In the genomic region with DNA sequence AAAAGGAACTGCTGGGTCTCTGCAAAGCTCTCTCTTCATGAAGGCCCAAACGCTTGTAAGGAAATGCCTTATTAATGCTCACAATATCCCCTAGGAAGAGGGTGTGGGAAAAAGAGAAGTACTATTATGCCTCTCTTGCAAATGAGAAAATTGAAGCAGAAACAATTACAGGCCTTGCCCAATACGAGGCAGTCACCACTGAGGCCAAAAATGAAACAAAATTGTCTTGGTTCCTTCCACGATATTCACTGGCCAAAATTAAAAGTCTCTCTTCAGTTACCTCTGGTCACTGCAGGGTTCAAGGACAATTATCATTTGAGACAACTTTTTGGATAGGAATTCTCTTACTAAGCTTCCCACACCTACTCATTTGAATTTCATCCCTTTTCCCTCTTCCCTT, we compare ENCODE assay signal across 9 cellular contexts. TPM values are rescaled to one million over a fixed set of nuclear protein-coding genes. Genes with fewer than 3 reads are reported as not detected.
A peak's percentile ranks its signal among the peaks of the same experiment; 100 is the strongest.
DNase-seq lines count a peak whose midpoint lies in the region; ATAC-seq and TF ChIP-seq lines count a peak whose summit lies in the region.
"Had no signal": no experiment of that assay in that cellular context is flagged by ENCODE, and none has a peak within 500 bp of the region (broad histone marks: within the 10 kb centered on the region; RNA-seq: fewer than 3 reads in every experiment).

No MANE protein-coding gene starts in this region.

- H3K36me3 Mint-ChIP-seq in naive thymus-derived CD8-positive, alpha-beta T cell, result peaks cover 0 to 9% (median 0%) of the 10 kb centered on the region in 3 donors

- peak overlapping the region; percentile 91 for H3K4me3 ChIP-seq in left ventricle myocardium inferior
- peak overlapping the region in 2 of 4 donors; percentile 78 to 85 for H3K4me3 ChIP-seq in upper lobe of left lung

- H3K9me3 ChIP-seq in left ventricle myocardium inferior (replicated peaks) (no peaks in the 10 kb centered on the region), upper lobe of left lung (no peaks in the 10 kb centered on the region)

- H3K36me3 ChIP-seq in left ventricle myocardium inferior, result no peaks in the 10 kb centered on the region
- H3K36me3 ChIP-seq in upper lobe of left lung, result no peaks in the 10 kb centered on the region

- no peak for TF ChIP-seq POLR2A in upper lobe of left lung (IDR thresholded peaks at IDR 0.05)

- intact Hi-C loops in left ventricle myocardium inferior (cut with micrococcal nuclease), result no loop called here
- intact Hi-C loops in left ventricle myocardium superior (cut with micrococcal nuclease), result no loop called here

- H3K27ac ChIP-seq in left ventricle myocardium inferior (replicated peaks), result peak overlapping the region; percentile 99
- H3K27ac ChIP-seq in upper lobe of left lung, result peak overlapping the region; percentile 92 to 99 (median 97)

- DNase-seq in left ventricle myocardium inferior (no peak), left ventricle myocardium superior (no peak), dermis blood vessel endothelial cell (peak; percentile 56), upper lobe of left lung (no peak), DMS 273 treated with DMSO at 0.1 percent for 48 hours (lab: John Stamatoyannopoulos, UW) (no peak), SHP77 (lab: John Stamatoyannopoulos, UW) (no peak)
- no peak for DNase-seq in naive thymus-derived CD8-positive, alpha-beta T cell

- peaks cover 41 to 86% (median 83%) of the 10 kb centered on the region in 4 donors for H3K4me1 Mint-ChIP-seq in naive thymus-derived CD8-positive, alpha-beta T cell

- WGBS in upper lobe of left lung, 2 donors, result 27 to 36% methylated on average over 3 of the region's 3 CpGs

- no peak for TF ChIP-seq EP300 in upper lobe of left lung (IDR thresholded peaks at IDR 0.05)

- H3K4me1 ChIP-seq in left ventricle myocardium inferior (peaks cover 94% of the 10 kb centered on the region), upper lobe of left lung (peaks cover 72 to 85% (median 81%) of the 10 kb centered on the region in 4 donors)

- no peak overlapping the region for H3K4me3 Mint-ChIP-seq in naive thymus-derived CD8-positive, alpha-beta T cell
- H3K4me3 Mint-ChIP-seq: activated T-helper 17 cell treated with anti-CD3 and anti-CD28 coated beads, Interleukin-2, amount 50 U/mL, for 72 hours had no signal

- H3K27me3 ChIP-seq in left ventricle myocardium inferior (ENCODE audit: low read depth) (no peaks in the 10 kb centered on the region), upper lobe of left lung (no peaks in the 10 kb centered on the region)

- TF ChIP-seq CTCF in left ventricle myocardium inferior (IDR thresholded peaks at IDR 0.05; ENCODE audit: borderline replicate concordance) (no peak), upper lobe of left lung (IDR thresholded peaks at IDR 0.05) (no peak)

- H3K27me3 Mint-ChIP-seq in naive thymus-derived CD8-positive, alpha-beta T cell, result no peaks in the 10 kb centered on the region
- H3K27me3 Mint-ChIP-seq: activated T-helper 17 cell treated with anti-CD3 and anti-CD28 coated beads, Interleukin-2, amount 50 U/mL, for 72 hours had no signal

- POLR2A ChIA-PET in naive thymus-derived CD8-positive, alpha-beta T cell (lab: Charles Lee), result interaction anchor here (1.4 kb wide), 1 partner anchor 11 kb away, joined by 5 read pairs; no protein-coding TSS in a partner anchor

- ATAC-seq in left ventricle myocardium superior, result no peak
- no peak for ATAC-seq in naive thymus-derived CD8-positive, alpha-beta T cell
- no peak for ATAC-seq in upper lobe of left lung (ENCODE audit: low FRiP score in 2 of 2)
- ATAC-seq in GM18498 (IDR thresholded peaks at IDR 0.05; ENCODE audit: unreplicated experiment), result no peak
- ATAC-seq: activated T-helper 17 cell treated with anti-CD3 and anti-CD28 coated beads, Interleukin-2, amount 50 U/mL, for 72 hours had no signal

- no peaks in the 10 kb centered on the region for H3K9me3 Mint-ChIP-seq in naive thymus-derived CD8-positive, alpha-beta T cell
- H3K9me3 Mint-ChIP-seq: activated T-helper 17 cell treated with anti-CD3 and anti-CD28 coated beads, Interleukin-2, amount 50 U/mL, for 72 hours had no signal

- H3K27ac Mint-ChIP-seq in naive thymus-derived CD8-positive, alpha-beta T cell, result peak overlapping the region in 6 of 10 donors; percentile 50 to 96 (median 69)
- H3K27ac Mint-ChIP-seq: activated T-helper 17 cell treated with anti-CD3 and anti-CD28 coated beads, Interleukin-2, amount 50 U/mL, for 72 hours had no signal

RNA-seq across cellular contexts. Expression of a gene that starts 3.1 kb away (rescaled TPM):
- total RNA-seq in left ventricle myocardium inferior (87.4 TPM), left ventricle myocardium superior (91.4 TPM), dermis blood vessel endothelial cell (194 and 214 TPM in 2 replicates), upper lobe of left lung (100 to 1,000 TPM; 103 to 190 (median 174) TPM)
- 10 to 100 TPM; 23.2 to 25.8 TPM for total RNA-seq in naive thymus-derived CD8-positive, alpha-beta T cell
- 10 to 100 TPM; 11.0 to 14.3 (median 14.0) TPM for polyA plus RNA-seq in naive thymus-derived CD8-positive, alpha-beta T cell

RNA-seq across cellular contexts. Expression of a gene that starts 41.0 kb away (rescaled TPM):
- total RNA-seq in left ventricle myocardium inferior, result 3.0 TPM
- 2.4 TPM for total RNA-seq in left ventricle myocardium superior
- 0.14 and 0.17 TPM in 2 replicates for total RNA-seq in dermis blood vessel endothelial cell
- 1 to 10 TPM in 1 of 2 experiments, under 1 TPM in 1; 0.60 to 1.3 TPM for total RNA-seq in naive thymus-derived CD8-positive, alpha-beta T cell
- polyA plus RNA-seq in naive thymus-derived CD8-positive, alpha-beta T cell, result under 1 TPM in 1 of 3 donors, not detected in 2; 0.64 TPM
- 10 to 100 TPM in 2 of 6 donors, 1 to 10 TPM in 4; 4.0 to 17.5 (median 6.5) TPM for total RNA-seq in upper lobe of left lung
- total RNA-seq: activated T-helper 17 cell treated with anti-CD3 and anti-CD28 coated beads, Interleukin-2, amount 50 U/mL, for 72 hours had no signal
